Comparison of ENCODE assay signal across 19 cellular contexts in genomic region chr1:12244585-12244984, GRCh38. TPM values are rescaled to one million over a fixed set of nuclear protein-coding genes. Genes with fewer than 3 reads are reported as not detected.
A peak's percentile ranks its signal among the peaks of the same experiment; 100 is the strongest.
DNase-seq lines count a peak whose midpoint lies in the region; ATAC-seq, FAIRE-seq and TF ChIP-seq lines count a peak whose summit lies in the region.
"Had no signal": no experiment of that assay in that cellular context is flagged by ENCODE, and none has a peak within 500 bp of the region (broad histone marks: within the 10 kb centered on the region; RNA-seq: fewer than 3 reads in every experiment).

No MANE protein-coding gene starts in this region.

- no peaks in the 10 kb centered on the region for H3K9me3 Mint-ChIP-seq in Calu3 (ENCODE audit: low read depth, unreplicated experiment)
- H3K9me3 Mint-ChIP-seq: CD8-positive, alpha-beta memory T cell; IgD-negative memory B cell had no signal

- CTCF ChIA-PET in Calu3 (lab: Charles Lee), result no interaction called here

- DNase-seq in T-helper 17 cell, result no peak
- peak; percentile 19 for DNase-seq in bronchial epithelial cell (ENCODE audit: low read depth)
- DNase-seq in prostate gland (ENCODE audit: low spot score), result peak; percentile 79
- no peak for DNase-seq in vagina (ENCODE audit: extremely low spot score in 2 of 2)
- DNase-seq in HUDEP-2 (lab: John Stamatoyannopoulos, UW; ENCODE audit: unreplicated experiment in 76 of 76), result no peak
- no peak for DNase-seq in activated CD4-positive, CD25-positive, alpha-beta regulatory T cell treated with anti-CD3 and anti-CD28 coated beads, Interleukin-2, amount 50 U/mL, for 72 hours
- DNase-seq in NCI-H748 (lab: John Stamatoyannopoulos, UW; ENCODE audit: unreplicated experiment), result no peak
- DNase-seq in Calu3, result no peak
- DNase-seq: CD8-positive, alpha-beta memory T cell; GDM1; GOT3; NCI-H1417 treated with DMSO at 0.1 percent for 48 hours; NCI-H187 treated with DMSO at 0.1 percent for 48 hours; NCI-H774; Peyer's patch had no signal

- H3K9me3 ChIP-seq in T-helper 17 cell (ENCODE audit: control insufficient read depth, low read length, poor library complexity, severe bottlenecking) (no peaks in the 10 kb centered on the region), prostate gland (no peaks in the 10 kb centered on the region), vagina (no peaks in the 10 kb centered on the region)
- H3K9me3 ChIP-seq: BLaER1, Peyer's patch, SJCRH30 had no signal

- no peaks in the 10 kb centered on the region for H3K4me1 ChIP-seq in prostate gland (replicated peaks)
- H3K4me1 ChIP-seq in vagina, result peaks cover 15% of the 10 kb centered on the region
- H3K4me1 ChIP-seq: BLaER1, Peyer's patch, SJCRH30 had no signal

- intact Hi-C loops in prostate gland (cut with DNase I) (no loop called here), vagina (cut with DNase I) (no loop called here), Calu3 (cut with micrococcal nuclease; ENCODE audit: unreplicated experiment) (no loop called here)

- TF ChIP-seq POLR2A in prostate gland (IDR thresholded peaks at IDR 0.05) (no peak), vagina (IDR thresholded peaks at IDR 0.05) (no peak)

- FAIRE-seq in bronchial epithelial cell (lab: Jason Lieb, UNC), result no peak
- FAIRE-seq: GM18507 had no signal

- peaks cover 8% of the 10 kb centered on the region for H3K36me3 Mint-ChIP-seq in T-helper 17 cell (ENCODE audit: low read depth)
- peaks cover 5% of the 10 kb centered on the region for H3K36me3 Mint-ChIP-seq in Calu3 (ENCODE audit: insufficient read depth, unreplicated experiment)

- H3K4me1 Mint-ChIP-seq in T-helper 17 cell (peaks cover 5% of the 10 kb centered on the region), Calu3 (ENCODE audit: low read depth, unreplicated experiment) (no peaks in the 10 kb centered on the region)

- no peak for ATAC-seq in T-helper 17 cell

- TF ChIP-seq CTCF in bronchial epithelial cell (IDR thresholded peaks at IDR 0.05; ENCODE audit: insufficient read depth, low read length, severe bottlenecking) (no peak), prostate gland (IDR thresholded peaks at IDR 0.05) (no peak), vagina (IDR thresholded peaks at IDR 0.05) (no peak), Calu3 (IDR thresholded peaks at IDR 0.05; ENCODE audit: unreplicated experiment) (no peak)

- H3K27ac Mint-ChIP-seq in T-helper 17 cell (peak overlapping the region; percentile 76), Calu3 (ENCODE audit: unreplicated experiment) (no peak overlapping the region)
- H3K27ac Mint-ChIP-seq: IgD-negative memory B cell had no signal

- H3K27ac ChIP-seq in prostate gland, result peak overlapping the region; percentile 59 to 65
- peak overlapping the region; percentile 16 for H3K27ac ChIP-seq in vagina
- H3K27ac ChIP-seq: BLaER1, Peyer's patch, SJCRH30 had no signal

- WGBS in prostate gland, result 46% methylated on average over 5 of the region's 5 CpGs

- H3K4me3 ChIP-seq in bronchial epithelial cell (ENCODE audit: low read depth, low read length), result no peak overlapping the region
- no peak overlapping the region for H3K4me3 ChIP-seq in prostate gland
- no peak overlapping the region for H3K4me3 ChIP-seq in vagina
- H3K4me3 ChIP-seq: BLaER1, Peyer's patch, SJCRH30 had no signal

- H3K4me3 Mint-ChIP-seq in T-helper 17 cell (no peak overlapping the region), Calu3 (ENCODE audit: low read depth, unreplicated experiment) (no peak overlapping the region)
- H3K4me3 Mint-ChIP-seq: CD8-positive, alpha-beta memory T cell; IgD-negative memory B cell had no signal

- H3K27me3 ChIP-seq in bronchial epithelial cell (ENCODE audit: control insufficient read depth, insufficient read depth, low read length), result no peaks in the 10 kb centered on the region
- H3K27me3 ChIP-seq in prostate gland (replicated peaks; ENCODE audit: insufficient read depth), result no peaks in the 10 kb centered on the region
- H3K27me3 ChIP-seq in vagina, result no peaks in the 10 kb centered on the region
- H3K27me3 ChIP-seq: BLaER1, Peyer's patch, SJCRH30 had no signal

- H3K27me3 Mint-ChIP-seq in T-helper 17 cell (no peaks in the 10 kb centered on the region), Calu3 (ENCODE audit: unreplicated experiment) (no peaks in the 10 kb centered on the region)
- H3K27me3 Mint-ChIP-seq: CD8-positive, alpha-beta memory T cell; IgD-negative memory B cell had no signal

- H3K36me3 ChIP-seq in bronchial epithelial cell (ENCODE audit: control insufficient read depth, insufficient read depth, low read length) (peaks cover 22% of the 10 kb centered on the region), prostate gland (peaks cover 0 to 7% of the 10 kb centered on the region in 2 donors), vagina (peaks cover 0 to 44% of the 10 kb centered on the region in 2 donors)

- BruUV-seq in Calu3 (replicated peaks; lab: Mats Ljungman, UMichigan), result no TSS peak

RNA-seq across cellular contexts. Expression of gene VPS13D, which starts 14.8 kb away (rescaled TPM):
- total RNA-seq in T-helper 17 cell (10 to 100 TPM; 63.5 to 67.6 TPM), bronchial epithelial cell (25.8 and 34.9 TPM in 2 replicates), prostate gland (10 to 100 TPM; 60.7 to 80.8 TPM), vagina (88.9 TPM), Calu3 (2022) (30.6 and 33.1 TPM in 2 replicates)

Comparison
In these comparisons a context has a peak if more than half of its experiments do, and no peak if none do; other contexts are left out.
1. DNase-seq: peak in bronchial epithelial cell (single experiment) and prostate gland (single experiment); none in T-helper 17 cell (0 of 3), vagina (0 of 2), HUDEP-2 (0 of 76), activated CD4-positive, CD25-positive, alpha-beta regulatory T cell treated with anti-CD3 and anti-CD28 coated beads, Interleukin-2, amount 50 U/mL, for 72 hours (single experiment), NCI-H748 (single experiment) and Calu3 (single experiment).